ENCODE assay signal across 9 cellular contexts in the genomic region with DNA sequence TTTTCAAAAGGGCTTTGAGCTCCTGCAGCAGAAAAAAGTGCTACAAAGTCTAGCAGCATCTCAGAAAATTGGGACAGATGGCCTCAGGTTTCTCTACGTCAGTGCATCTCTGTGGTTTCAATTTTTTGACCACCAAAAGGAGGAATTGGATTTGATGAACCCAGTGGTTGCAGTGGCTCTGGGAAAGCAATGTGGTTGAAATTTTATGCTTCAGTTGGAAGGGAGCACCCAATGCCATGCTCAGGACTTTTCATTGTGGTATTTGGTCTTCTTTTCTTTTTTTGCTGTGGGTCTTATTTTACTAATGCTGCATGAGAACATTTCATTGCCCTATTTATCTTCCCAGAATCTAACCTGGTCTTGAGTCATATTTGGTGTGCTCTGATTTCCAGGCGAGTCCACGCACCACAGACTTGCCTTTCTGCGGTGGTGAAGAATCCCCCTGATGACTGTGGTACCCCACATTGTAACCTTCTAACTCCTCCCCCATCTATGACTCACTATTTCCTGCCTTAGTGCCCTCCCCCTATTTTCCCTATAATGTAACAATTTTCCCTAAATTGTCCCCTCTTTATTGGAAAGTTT. TPM values are rescaled to one million over a fixed set of nuclear protein-coding genes. Genes with fewer than 3 reads are reported as not detected.
DNase-seq lines count a peak whose midpoint lies in the region; ATAC-seq, FAIRE-seq and TF ChIP-seq lines count a peak whose summit lies in the region.
"Had no signal": no experiment of that assay in that cellular context is flagged by ENCODE, and none has a peak within 500 bp of the region (broad histone marks: within the 10 kb centered on the region; RNA-seq: fewer than 3 reads in every experiment).

No MANE protein-coding gene starts in this region.

- in situ Hi-C loops in G401 (cut with HindIII; ENCODE audit: low sequenced_read_pairs): loop anchor here (25.0 kb wide), 1 partner anchor 356 kb away; no protein-coding TSS in a partner anchor

- no peak for TF ChIP-seq POLR2A in right lobe of liver (IDR thresholded peaks at IDR 0.05)

- no peaks in the 10 kb centered on the region for H3K36me3 ChIP-seq in right lobe of liver

- H3K27ac ChIP-seq in right lobe of liver: no peak overlapping the region
- H3K27ac ChIP-seq: HL-60 had no signal

- TF ChIP-seq CTCF in D721Med (IDR thresholded peaks at IDR 0.05; ENCODE audit: insufficient read depth, missing control alignments) (no peak), right lobe of liver (IDR thresholded peaks at IDR 0.05) (no peak)

- FAIRE-seq in D721Med (lab: Jason Lieb, UNC): no peak

- H3K4me3 ChIP-seq in right lobe of liver: no peak overlapping the region

- no peaks in the 10 kb centered on the region for H3K27me3 ChIP-seq in right lobe of liver

- 67% methylated on average over 3 of the region's 4 CpGs for WGBS in right lobe of liver (ENCODE audit: insufficient coverage, low coverage, low lambda C conversion rate, missing lambda C conversion rate)

- peak; percentile 2 for DNase-seq in G401 (ENCODE audit: low spot score)
- DNase-seq in LHCN-M2 (ENCODE audit: low read depth): peak; percentile 89
- peak; percentile 53 for DNase-seq in astrocyte of the hippocampus (ENCODE audit: low read depth, low spot score)
- no peak for DNase-seq in posterior vena cava (ENCODE audit: low spot score)
- no peak for DNase-seq in D721Med (ENCODE audit: insufficient read length, low spot score)
- no peak for DNase-seq in right lobe of liver
- no peak for DNase-seq in RKO (ENCODE audit: low spot score)

- intact Hi-C loops in posterior vena cava (cut with DNase I): no loop called here
- intact Hi-C loops in right lobe of liver (cut with DNase I): no loop called here

- peak; percentile 56 for ATAC-seq in GM21528 (IDR thresholded peaks at IDR 0.05; ENCODE audit: low FRiP score, unreplicated experiment)
- ATAC-seq in right lobe of liver: no peak

- H3K9me3 ChIP-seq in right lobe of liver: no peaks in the 10 kb centered on the region

- H3K4me1 ChIP-seq in right lobe of liver: no peaks in the 10 kb centered on the region

RNA-seq across cellular contexts. Expression of a gene that starts 56.7 kb away (rescaled TPM):
- total RNA-seq in G401 (2014; rRNA removed; shearing (Covaris generic)): not detected in 2 replicates
- total RNA-seq in LHCN-M2 (2014; rRNA removed) (1.3 and 2.4 TPM in 2 replicates), posterior vena cava (10 to 100 TPM; 39.7 to 62.3 TPM), right lobe of liver (10 to 100 TPM in 2 of 6 experiments, 1 to 10 TPM in 4; 9.0 to 14.8 (median 9.3) TPM)
- polyA plus RNA-seq in LHCN-M2 (2012): 8.3 TPM

Comparison
In these comparisons a context has a peak if more than half of its experiments do, and no peak if none do; other contexts are left out.
1. DNase-seq: peak in G401 (single experiment), LHCN-M2 (single experiment) and astrocyte of the hippocampus (single experiment); none in posterior vena cava (single experiment), D721Med (single experiment), right lobe of liver (0 of 3) and RKO (single experiment).